Comparison of ENCODE assay signal across 8 cellular contexts in genomic region chr15:63487076-63487757, GRCh38.
DNase-seq lines count a peak whose midpoint lies in the region; TF ChIP-seq lines count a peak whose summit lies in the region.

No MANE protein-coding gene starts in this region.

- TF ChIP-seq CTCF in HEK293 (tag by site-specific recombination; IDR thresholded peaks at IDR 0.05), result peak; percentile 65

- no peaks in the 10 kb centered on the region for H3K36me3 ChIP-seq in HEK293 (ENCODE audit: control insufficient read depth in 2 of 2, insufficient read depth in 1 of 2, low read length in 2 of 2)

- CTCF ChIA-PET in HEK293 (lab: Yijun Ruan, JAX), result interaction anchor here (0.5 to 2.2 kb wide), 25 partner anchors 9 to 648 kb away, joined by 3 to 19 read pairs (median 4); partner anchors contain the start of gene FBXL22

- POLR2A ChIA-PET in HEK293 (lab: Yijun Ruan, JAX), result interaction anchor here (0.6 to 0.9 kb wide), 2 partner anchors 9 to 243 kb away, joined by 4 read pairs; no protein-coding TSS in a partner anchor

- no peaks in the 10 kb centered on the region for H3K9me3 ChIP-seq in HEK293 (ENCODE audit: control insufficient read depth, insufficient read depth, low read depth, low read length)

- no peak overlapping the region for H3K27ac ChIP-seq in HEK293 (ENCODE audit: extremely low read depth, low read depth, low read length)

- peak; percentile 48 for DNase-seq in GDM1 (lab: John Stamatoyannopoulos, UW)
- peak; percentile 26 for DNase-seq in NCI-H2171 (lab: John Stamatoyannopoulos, UW)
- DNase-seq in activated CD4-positive, alpha-beta T cell treated with anti-CD3 and anti-CD28 coated beads for 24 hours (ENCODE audit: low read depth in 2 of 2), result peak; percentile 84 to 85
- DNase-seq in central memory CD4-positive, alpha-beta T cell, result peak; percentile 80
- peak; percentile 91 for DNase-seq in left kidney (ENCODE audit: low read depth, low spot score)
- DNase-seq in stimulated activated CD4-positive, alpha-beta T cell treated with anti-CD3 and anti-CD28 coated beads, Interleukin-4, amount 100 ng/mL, for 4 hours, result peak; percentile 82 to 87
- no peak for DNase-seq in DMS153 (lab: John Stamatoyannopoulos, UW)

- H3K4me3 ChIP-seq in HEK293 (ENCODE audit: low read depth, low read length), result no peak overlapping the region

- H3K4me1 ChIP-seq in HEK293 (ENCODE audit: control insufficient read depth, insufficient read depth, low read length), result peaks cover 5% of the 10 kb centered on the region

TF ChIP-seq in HEK293, 187 proteins besides CTCF, POLR2A, EP300 and RAD21 (continues in another document):
- TF ChIP-seq ZNF146 (tag by site-specific recombination; IDR thresholded peaks at IDR 0.05) (no peak), ZBTB17 (tag by site-specific recombination; IDR thresholded peaks at IDR 0.05) (peak; percentile 82), ZFHX2 (tag by site-specific recombination; conservative IDR thresholded peaks at IDR 0.05) (no peak), ZNF133 (tag by site-specific recombination; IDR thresholded peaks at IDR 0.05) (no peak), ZNF366 (tag by site-specific recombination; conservative IDR thresholded peaks at IDR 0.05) (no peak), ZNF335 (tag by site-specific recombination; conservative IDR thresholded peaks at IDR 0.05) (peak; percentile 36), ZNF639 (tag by site-specific recombination; IDR thresholded peaks at IDR 0.05) (no peak), ZNF2 (tag by site-specific recombination; IDR thresholded peaks at IDR 0.05) (no peak), ZNF501 (tag by site-specific recombination; IDR thresholded peaks at IDR 0.05) (no peak), ZNF518A (tag by site-specific recombination; conservative IDR thresholded peaks at IDR 0.05; ENCODE audit: low read depth) (no peak), ZNF513 (tag by site-specific recombination; IDR thresholded peaks at IDR 0.05) (no peak), ZBTB48 (tag by site-specific recombination; IDR thresholded peaks at IDR 0.05) (no peak), ZNF121 (tag by site-specific recombination; IDR thresholded peaks at IDR 0.05) (peak; percentile 30; the same call in 1 of the 2 replicates), ZNF626 (tag by site-specific recombination; IDR thresholded peaks at IDR 0.05) (no peak), KLF17 (tag by site-specific recombination; IDR thresholded peaks at IDR 0.05) (no peak), ZBTB8A (tag by site-specific recombination; IDR thresholded peaks at IDR 0.05) (no peak), KLF16 (tag by site-specific recombination; IDR thresholded peaks at IDR 0.05) (no peak), ZXDB (tag by site-specific recombination; IDR thresholded peaks at IDR 0.05) (no peak), ZNF610 (tag by site-specific recombination; IDR thresholded peaks at IDR 0.05; ENCODE audit: borderline replicate concordance) (no peak), ZNF530 (tag by site-specific recombination; IDR thresholded peaks at IDR 0.05; ENCODE audit: low read depth) (no peak), GLIS1 (tag by site-specific recombination; IDR thresholded peaks at IDR 0.05) (peak; percentile 78), ZNF843 (tag by site-specific recombination; IDR thresholded peaks at IDR 0.05) (no peak), ZNF660 (tag by site-specific recombination; IDR thresholded peaks at IDR 0.05) (0 out of 2 replicates have a peak, but pooled peaks have one; percentile 22), YY2 (tag by site-specific recombination; IDR thresholded peaks at IDR 0.05) (no peak)
- TF ChIP-seq, protein P1, sequence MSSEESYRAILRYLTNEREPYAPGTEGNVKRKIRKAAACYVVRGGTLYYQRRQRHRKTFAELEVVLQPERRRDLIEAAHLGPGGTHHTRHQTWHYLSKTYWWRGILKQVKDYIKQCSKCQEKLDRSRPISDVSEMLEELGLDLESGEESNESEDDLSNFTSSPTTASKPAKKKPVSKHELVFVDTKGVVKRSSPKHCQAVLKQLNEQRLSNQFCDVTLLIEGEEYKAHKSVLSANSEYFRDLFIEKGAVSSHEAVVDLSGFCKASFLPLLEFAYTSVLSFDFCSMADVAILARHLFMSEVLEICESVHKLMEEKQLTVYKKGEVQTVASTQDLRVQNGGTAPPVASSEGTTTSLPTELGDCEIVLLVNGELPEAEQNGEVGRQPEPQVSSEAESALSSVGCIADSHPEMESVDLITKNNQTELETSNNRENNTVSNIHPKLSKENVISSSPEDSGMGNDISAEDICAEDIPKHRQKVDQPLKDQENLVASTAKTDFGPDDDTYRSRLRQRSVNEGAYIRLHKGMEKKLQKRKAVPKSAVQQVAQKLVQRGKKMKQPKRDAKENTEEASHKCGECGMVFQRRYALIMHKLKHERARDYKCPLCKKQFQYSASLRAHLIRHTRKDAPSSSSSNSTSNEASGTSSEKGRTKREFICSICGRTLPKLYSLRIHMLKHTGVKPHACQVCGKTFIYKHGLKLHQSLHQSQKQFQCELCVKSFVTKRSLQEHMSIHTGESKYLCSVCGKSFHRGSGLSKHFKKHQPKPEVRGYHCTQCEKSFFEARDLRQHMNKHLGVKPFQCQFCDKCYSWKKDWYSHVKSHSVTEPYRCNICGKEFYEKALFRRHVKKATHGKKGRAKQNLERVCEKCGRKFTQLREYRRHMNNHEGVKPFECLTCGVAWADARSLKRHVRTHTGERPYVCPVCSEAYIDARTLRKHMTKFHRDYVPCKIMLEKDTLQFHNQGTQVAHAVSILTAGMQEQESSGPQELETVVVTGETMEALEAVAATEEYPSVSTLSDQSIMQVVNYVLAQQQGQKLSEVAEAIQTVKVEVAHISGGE (tag by site-specific recombination; conservative IDR thresholded peaks at IDR 0.05; ENCODE audit: low read depth), result no peak
